13 cellular contexts compared by ENCODE assay signal in the genomic region with DNA sequence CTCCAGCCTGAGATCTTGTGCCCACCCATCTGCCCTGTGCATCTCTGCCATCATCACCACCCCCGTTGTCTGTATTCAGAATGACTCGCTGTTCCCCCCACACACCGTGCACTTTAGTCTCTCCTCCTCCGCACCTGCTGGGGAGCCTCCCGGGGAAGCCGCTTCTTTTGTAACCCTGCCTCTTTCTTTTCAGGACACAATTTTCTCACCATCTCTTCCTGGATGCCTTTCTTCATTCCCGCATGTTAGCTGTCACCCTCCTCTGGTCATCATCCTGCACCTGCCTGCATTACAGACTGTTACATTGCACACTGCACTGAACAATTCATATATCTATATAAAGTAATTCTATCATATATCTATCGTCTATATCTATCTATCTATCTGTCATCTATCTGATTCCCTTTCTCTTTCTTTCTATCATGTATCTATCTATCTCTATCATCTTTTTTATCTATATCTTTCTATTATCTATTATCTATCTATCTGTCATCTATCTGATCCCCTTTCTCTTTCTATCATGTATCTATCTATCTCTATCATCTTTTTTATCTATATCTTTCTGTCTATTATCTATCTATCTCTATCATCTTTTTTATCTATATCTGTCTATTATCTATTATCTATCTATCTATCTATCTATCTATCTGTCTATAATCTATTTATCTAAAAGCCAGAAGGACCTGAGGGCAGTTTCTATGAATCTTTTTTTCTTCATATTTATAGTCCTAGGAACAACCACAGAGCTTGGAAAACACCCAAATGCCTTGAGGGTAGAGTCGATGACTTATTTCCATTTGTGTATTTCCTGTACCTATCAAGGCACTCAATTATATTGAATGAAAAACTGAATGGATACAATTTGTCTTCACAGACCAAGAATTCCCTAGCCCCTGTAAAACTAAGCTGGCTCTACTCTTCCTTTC.
"Had no signal": no experiment of that assay in that cellular context is flagged by ENCODE, and none has a peak within 500 bp of the region (broad histone marks: within the 10 kb centered on the region; RNA-seq: fewer than 3 reads in every experiment).

No MANE protein-coding gene starts in this region.

- FAIRE-seq: small intestine had no signal

- H3K4me1 ChIP-seq: colonic mucosa, foreskin keratinocyte, heart left ventricle, right atrium auricular region had no signal

- H3K4me3 ChIP-seq: colonic mucosa, heart left ventricle, right atrium auricular region had no signal

- H3K9me3 ChIP-seq: colonic mucosa, heart left ventricle, neutrophil, right atrium auricular region had no signal

- H3K36me3 ChIP-seq: colonic mucosa, heart left ventricle, neutrophil, right atrium auricular region had no signal

- H3K27me3 ChIP-seq: colonic mucosa, foreskin keratinocyte, heart left ventricle, neutrophil, right atrium auricular region had no signal

- H3K27ac ChIP-seq: colonic mucosa, foreskin keratinocyte, heart left ventricle, neutrophil, right atrium auricular region had no signal

- ATAC-seq: foreskin keratinocyte; heart left ventricle; left colon; naive thymus-derived CD4-positive, alpha-beta T cell had no signal

- DNase-seq: colonic mucosa; dermis blood vessel endothelial cell; foreskin keratinocyte; heart left ventricle; hippocampal formation; left colon; naive thymus-derived CD4-positive, alpha-beta T cell; nephron progenitor cell; small intestine; stimulated activated CD4-positive, alpha-beta T cell treated with anti-CD3 and anti-CD28 coated beads, Interleukin-2, amount 100 ng/mL, for 48 hours; stimulated activated naive CD4-positive, alpha-beta T cell treated with Interleukin-2 at 50 U/mL for 16 hours had no signal
